Comparison of ENCODE assay signal across 7 cellular contexts in the genomic region with DNA sequence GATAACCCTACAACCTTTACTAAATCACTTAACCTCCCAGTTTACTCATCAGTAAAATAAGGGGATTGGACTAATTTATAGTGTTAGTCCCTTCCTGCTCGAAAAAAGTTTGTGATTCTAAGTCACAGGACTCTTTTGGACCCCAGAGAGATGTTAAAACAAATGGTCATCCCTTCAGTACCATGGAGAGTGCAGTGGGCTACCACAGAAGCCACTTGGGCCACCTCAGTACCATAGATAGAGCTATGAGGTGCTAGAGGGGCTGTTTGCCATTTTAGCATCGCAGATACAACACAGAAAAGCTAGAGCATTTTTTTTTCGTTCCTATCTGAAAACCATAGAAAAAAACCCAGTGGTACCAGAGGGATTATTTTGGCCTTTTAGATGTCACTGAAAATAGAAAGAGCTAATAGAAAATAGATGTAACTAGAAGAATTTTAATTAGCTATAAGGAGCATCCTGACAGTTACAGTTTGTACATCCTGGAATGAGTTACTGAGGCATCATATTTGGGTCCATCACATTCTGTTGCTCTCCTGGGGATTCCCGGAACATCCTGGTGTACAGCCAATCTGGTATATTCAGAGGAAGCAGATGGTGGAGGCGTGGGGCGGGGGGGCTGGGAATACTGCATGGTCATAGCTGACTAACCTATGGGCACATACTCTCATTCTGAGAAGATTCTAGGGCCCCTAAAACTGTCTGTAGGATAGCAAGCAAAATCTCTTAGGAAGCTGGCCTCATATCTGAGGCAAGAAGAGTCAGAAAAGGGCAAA. TPM values are rescaled to one million over a fixed set of nuclear protein-coding genes. Genes with fewer than 3 reads are reported as not detected.
A peak's percentile ranks its signal among the peaks of the same experiment; 100 is the strongest.
DNase-seq lines count a peak whose midpoint lies in the region; ATAC-seq and TF ChIP-seq lines count a peak whose summit lies in the region.
"Had no signal": no experiment of that assay in that cellular context is flagged by ENCODE, and none has a peak within 500 bp of the region (broad histone marks: within the 10 kb centered on the region; RNA-seq: fewer than 3 reads in every experiment).

No MANE protein-coding gene starts in this region.

- H3K18ac ChIP-seq in mesendoderm (ENCODE audit: low read length), result no peak overlapping the region

- WGBS in mesendoderm (ENCODE audit: extremely low coverage, insufficient coverage, low lambda C conversion rate), result no CpG with 5 or more reads among the region's 6 CpGs

- no peak overlapping the region for H4K5ac ChIP-seq in mesendoderm (ENCODE audit: low read length)

- no peak overlapping the region for H2AK5ac ChIP-seq in mesendoderm (ENCODE audit: low read length)

- H3K4ac ChIP-seq in mesendoderm (ENCODE audit: low read depth, low read length), result no peak overlapping the region

- no peaks in the 10 kb centered on the region for H3K9me3 Mint-ChIP-seq in stimulated activated naive CD8-positive, alpha-beta T cell treated with anti-CD3 and anti-CD28 coated beads, Interleukin-15, amount 100 ng/mL, for 72 hours
- H3K9me3 Mint-ChIP-seq: dendritic cell treated with granulocyte-macrophage colony-stimulating factor and Interleukin-4, amounts not matched to agents 40 ng/mL and 50 ng/mL, for 4 days had no signal

- no peak overlapping the region for H3K27ac Mint-ChIP-seq in stimulated activated naive CD8-positive, alpha-beta T cell treated with anti-CD3 and anti-CD28 coated beads, Interleukin-15, amount 100 ng/mL, for 72 hours
- H3K27ac Mint-ChIP-seq: dendritic cell treated with granulocyte-macrophage colony-stimulating factor and Interleukin-4, amounts not matched to agents 40 ng/mL and 50 ng/mL, for 4 days had no signal

- H3K27ac ChIP-seq in WERI-Rb-1 (peak overlapping the region; percentile 98), mesendoderm (ENCODE audit: low read depth, low read length) (no peak overlapping the region)

- H3K27me3 Mint-ChIP-seq in stimulated activated naive CD8-positive, alpha-beta T cell treated with anti-CD3 and anti-CD28 coated beads, Interleukin-15, amount 100 ng/mL, for 72 hours, result no peaks in the 10 kb centered on the region
- H3K27me3 Mint-ChIP-seq: dendritic cell treated with granulocyte-macrophage colony-stimulating factor and Interleukin-4, amounts not matched to agents 40 ng/mL and 50 ng/mL, for 4 days had no signal

- no peak overlapping the region for H2BK5ac ChIP-seq in mesendoderm (ENCODE audit: low read length)

- no peak overlapping the region for H2BK15ac ChIP-seq in mesendoderm (replicated peaks; ENCODE audit: low read depth)

- no peak overlapping the region for H3K9ac ChIP-seq in mesendoderm (ENCODE audit: low read length)

- peaks cover 37% of the 10 kb centered on the region for H3K36me3 ChIP-seq in WERI-Rb-1
- no peaks in the 10 kb centered on the region for H3K36me3 ChIP-seq in mesendoderm (ENCODE audit: control insufficient read depth, insufficient read depth, low read length)

- H3K23ac ChIP-seq in mesendoderm (ENCODE audit: low read length), result no peak overlapping the region

- peaks cover 21% of the 10 kb centered on the region for H3K4me1 ChIP-seq in mesendoderm (ENCODE audit: control insufficient read depth, low read depth, low read length)

- no peak overlapping the region for H3K56ac ChIP-seq in mesendoderm (ENCODE audit: low read length)

- H3K4me3 Mint-ChIP-seq in stimulated activated naive CD8-positive, alpha-beta T cell treated with anti-CD3 and anti-CD28 coated beads, Interleukin-15, amount 100 ng/mL, for 72 hours, result no peak overlapping the region
- H3K4me3 Mint-ChIP-seq: dendritic cell treated with granulocyte-macrophage colony-stimulating factor and Interleukin-4, amounts not matched to agents 40 ng/mL and 50 ng/mL, for 4 days had no signal

- no peak overlapping the region for H2BK120ac ChIP-seq in mesendoderm (ENCODE audit: low read depth, low read length)

- H3K4me2 ChIP-seq in mesendoderm (ENCODE audit: low read length), result no peak overlapping the region

- H4K8ac ChIP-seq in mesendoderm (ENCODE audit: low read depth, low read length), result no peak overlapping the region

- TF ChIP-seq CTCF in WERI-Rb-1 (IDR thresholded peaks at IDR 0.05; ENCODE audit: low read depth, low read length), result no peak

- H3K4me3 ChIP-seq in WERI-Rb-1 (ENCODE audit: low read depth, low read length) (peak overlapping the region; percentile 74), mesendoderm (ENCODE audit: low read length) (no peak overlapping the region)

- DNase-seq in Daoy (ENCODE audit: low read depth) (peak; percentile 50), WERI-Rb-1 (peak; percentile 66), mesendoderm (peak; percentile 61), NCI-H1092 treated with DMSO at 0.1 percent for 48 hours (lab: John Stamatoyannopoulos, UW) (no peak), NCI-H2227 treated with DMSO at 0.1 percent for 48 hours (lab: John Stamatoyannopoulos, UW) (no peak)
- DNase-seq in stimulated activated naive CD8-positive, alpha-beta T cell treated with anti-CD3 and anti-CD28 coated beads, Interleukin-15, amount 100 ng/mL, for 72 hours, result no peak

- H3K27me3 ChIP-seq in WERI-Rb-1 (ENCODE audit: insufficient read depth, low read depth, severe bottlenecking), result no peaks in the 10 kb centered on the region
- H3K27me3 ChIP-seq in mesendoderm (ENCODE audit: insufficient read depth, low read length, poor library complexity), result no peaks in the 10 kb centered on the region

- peaks cover 11% of the 10 kb centered on the region for H3K79me1 ChIP-seq in mesendoderm (ENCODE audit: low read length)

- H3K4me1 Mint-ChIP-seq in stimulated activated naive CD8-positive, alpha-beta T cell treated with anti-CD3 and anti-CD28 coated beads, Interleukin-15, amount 100 ng/mL, for 72 hours, result peaks cover 27% of the 10 kb centered on the region

- H3K79me2 ChIP-seq in mesendoderm (ENCODE audit: control insufficient read depth, insufficient read depth, low read length), result peaks cover 15% of the 10 kb centered on the region

- no peak for ATAC-seq in stimulated activated naive CD8-positive, alpha-beta T cell treated with anti-CD3 and anti-CD28 coated beads, Interleukin-15, amount 100 ng/mL, for 72 hours

- no peaks in the 10 kb centered on the region for H3K9me3 ChIP-seq in WERI-Rb-1 (ENCODE audit: severe bottlenecking)

RNA-seq across cellular contexts. Expression of a gene that starts 2.8 kb away (rescaled TPM):
- total RNA-seq in Daoy (2014; rRNA removed; shearing (Covaris generic)), result 13.4 and 13.7 TPM in 2 replicates
- 43.6 TPM for polyA plus RNA-seq in mesendoderm (2013, experiment 1 of 2)
- polyA plus RNA-seq in mesendoderm (2013, experiment 2 of 2), result 45.1 TPM

RNA-seq across cellular contexts. Expression of a gene that starts 5.2 kb away (rescaled TPM):
- total RNA-seq in Daoy (2014; rRNA removed; shearing (Covaris generic)), result not detected in 2 replicates
- polyA plus RNA-seq in mesendoderm (2013, experiment 1 of 2), result 1.1 TPM
- 1.2 TPM for polyA plus RNA-seq in mesendoderm (2013, experiment 2 of 2)

RNA-seq across cellular contexts. Expression of a gene that starts 25.5 kb away (rescaled TPM):
- 59.9 and 86.1 TPM in 2 replicates for total RNA-seq in Daoy (2014; rRNA removed; shearing (Covaris generic))
- polyA plus RNA-seq in mesendoderm (2013, experiment 1 of 2), result 29.5 TPM
- 26.2 TPM for polyA plus RNA-seq in mesendoderm (2013, experiment 2 of 2)

RNA-seq across cellular contexts. Expression of a gene that starts 38.0 kb away (rescaled TPM):
- not detected in 2 replicates for total RNA-seq in Daoy (2014; rRNA removed; shearing (Covaris generic))
- not detected for polyA plus RNA-seq in mesendoderm (2013, experiment 1 of 2)
- polyA plus RNA-seq in mesendoderm (2013, experiment 2 of 2), result not detected

RNA-seq across cellular contexts. Expression of a gene that starts 53.5 kb away (rescaled TPM):
- not detected in 2 replicates for total RNA-seq in Daoy (2014; rRNA removed; shearing (Covaris generic))
- polyA plus RNA-seq in mesendoderm (2013, experiment 1 of 2), result not detected
- polyA plus RNA-seq in mesendoderm (2013, experiment 2 of 2), result not detected

Comparison
In these comparisons a context has a peak if more than half of its experiments do, and no peak if none do; other contexts are left out.
1. DNase-seq: peak in Daoy (single experiment), WERI-Rb-1 (single experiment) and mesendoderm (single experiment); none in NCI-H1092 treated with DMSO at 0.1 percent for 48 hours (single experiment), NCI-H2227 treated with DMSO at 0.1 percent for 48 hours (single experiment) and stimulated activated naive CD8-positive, alpha-beta T cell treated with anti-CD3 and anti-CD28 coated beads, Interleukin-15, amount 100 ng/mL, for 72 hours (0 of 2).